ENCODE assay signal across 8 cellular contexts in the genomic region with DNA sequence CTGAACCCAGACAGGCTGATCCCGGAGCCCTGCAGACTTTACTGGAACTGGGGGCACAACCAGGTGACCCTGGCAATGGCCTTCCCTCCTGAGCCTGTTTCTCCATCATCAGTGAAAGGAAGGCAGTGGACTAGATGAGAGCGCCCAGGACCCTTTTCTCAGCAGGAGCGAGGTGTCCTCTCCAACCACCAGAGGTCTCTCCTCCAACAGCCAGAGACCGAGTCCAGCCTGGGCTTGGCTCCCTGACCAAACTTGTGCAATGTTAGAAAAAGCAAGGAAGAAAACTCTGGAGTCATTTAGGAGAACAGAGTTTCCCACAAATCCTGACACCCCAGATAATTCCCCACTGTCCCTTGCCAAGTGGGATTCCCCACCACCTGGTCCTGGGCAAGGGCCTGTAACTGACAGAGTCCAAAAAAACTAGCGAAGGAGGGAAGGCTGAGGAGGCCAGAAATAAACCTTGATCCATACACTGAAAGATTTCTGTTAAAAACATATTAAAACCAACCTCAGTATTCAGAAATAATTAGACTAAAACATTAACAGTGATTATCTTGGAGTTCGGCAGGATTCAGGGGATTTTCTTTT. TPM values are rescaled to one million over a fixed set of nuclear protein-coding genes. Genes with fewer than 3 reads are reported as not detected.
DNase-seq lines count a peak whose midpoint lies in the region; ATAC-seq, FAIRE-seq and TF ChIP-seq lines count a peak whose summit lies in the region.

No MANE protein-coding gene starts in this region.

- H3K4me3 ChIP-seq in HL-60 (replicated peaks; ENCODE audit: insufficient read depth, low read length) (no peak overlapping the region), osteoblast (ENCODE audit: insufficient read depth, low read length) (no peak overlapping the region)

- no peaks in the 10 kb centered on the region for H3K36me3 Mint-ChIP-seq in natural killer cell

- no peaks in the 10 kb centered on the region for H3K27me3 Mint-ChIP-seq in natural killer cell (ENCODE audit: low read depth in 2 of 2)

- no peaks in the 10 kb centered on the region for H3K79me2 ChIP-seq in osteoblast (ENCODE audit: insufficient read depth, low read length)

- no peak for FAIRE-seq in D721Med (lab: Jason Lieb, UNC)

- H3K36me3 ChIP-seq in osteoblast (ENCODE audit: insufficient read depth, low read length), result no peaks in the 10 kb centered on the region

- peaks cover 6% of the 10 kb centered on the region for H3K4me1 ChIP-seq in osteoblast (ENCODE audit: insufficient read depth, low read length)

- H3K27ac Mint-ChIP-seq in natural killer cell, result no peak overlapping the region

- no peak overlapping the region for H3K27ac ChIP-seq in HL-60 (replicated peaks)
- no peak overlapping the region for H3K27ac ChIP-seq in osteoblast (ENCODE audit: low read depth, low read length)

- H3K9me3 Mint-ChIP-seq in natural killer cell, result no peaks in the 10 kb centered on the region

- H3K27me3 ChIP-seq in HL-60 (ENCODE audit: insufficient read depth, poor library complexity, severe bottlenecking) (no peaks in the 10 kb centered on the region), osteoblast (ENCODE audit: insufficient read depth, low read length) (no peaks in the 10 kb centered on the region)

- DNase-seq in D721Med (ENCODE audit: insufficient read length, low spot score) (no peak), HL-60 (ENCODE audit: low read depth in 1 of 2, low spot score in 1 of 2) (peak in 1 of 2 experiments; percentile 12), UCSD-AML1 (lab: John Stamatoyannopoulos, UW; ENCODE audit: unreplicated experiment) (peak; percentile 63), foreskin melanocyte (peak; percentile 54), osteoblast (ENCODE audit: insufficient read length, low spot score, missing footprints) (peak; percentile 97), LoVo (ENCODE audit: low spot score) (no peak), natural killer cell (no peak)

- no peak overlapping the region for H3K4me2 ChIP-seq in osteoblast (ENCODE audit: insufficient read depth, low read length)

- H3K4me1 Mint-ChIP-seq in natural killer cell, result no peaks in the 10 kb centered on the region

- no peaks in the 10 kb centered on the region for H3K9me3 ChIP-seq in osteoblast (ENCODE audit: low read depth, low read length)

- TF ChIP-seq CTCF in D721Med (IDR thresholded peaks at IDR 0.05; ENCODE audit: insufficient read depth, missing control alignments), result peak; percentile 63
- peak; percentile 24 for TF ChIP-seq CTCF in HL-60 (IDR thresholded peaks at IDR 0.05; ENCODE audit: insufficient read depth, low read length)
- peak; percentile 92 for TF ChIP-seq CTCF in osteoblast (IDR thresholded peaks at IDR 0.05; ENCODE audit: extremely low read depth, low read depth, low read length)
- TF ChIP-seq CTCF in natural killer cell (IDR thresholded peaks at IDR 0.05), result no peak

- H4K20me1 ChIP-seq in osteoblast (ENCODE audit: insufficient read depth, low read length), result no peaks in the 10 kb centered on the region

- ATAC-seq in HG03565 (IDR thresholded peaks at IDR 0.05; ENCODE audit: unreplicated experiment) (no peak), natural killer cell (no peak)

- no peak overlapping the region for H3K4me3 Mint-ChIP-seq in natural killer cell

- peak overlapping the region; percentile 54 for H2AFZ ChIP-seq in osteoblast (ENCODE audit: low read length)

- intact Hi-C loops in natural killer cell (cut with micrococcal nuclease), result loop anchor here (1.0 kb wide), 1 partner anchor 174 kb away; no protein-coding TSS in a partner anchor

RNA-seq across cellular contexts. Expression of gene RPS6KL1, which starts 9.0 kb away (rescaled TPM):
- total RNA-seq in osteoblast (0.29 and 0.36 TPM in 2 replicates), natural killer cell (1 to 10 TPM; 1.9 to 7.9 (median 2.9) TPM)

RNA-seq across cellular contexts. Expression of gene DLST, which starts 32.4 kb away (rescaled TPM):
- 69.8 and 72.5 TPM in 2 replicates for total RNA-seq in osteoblast
- 100 to 1,000 TPM; 161 to 180 (median 163) TPM for total RNA-seq in natural killer cell

RNA-seq across cellular contexts. Expression of gene PROX2, which starts 38.1 kb away (rescaled TPM):
- not detected in 2 replicates for total RNA-seq in osteoblast
- total RNA-seq in natural killer cell, result 1 to 10 TPM; 5.1 to 7.1 (median 5.7) TPM

RNA-seq across cellular contexts. Expression of gene PGF, which starts 41.3 kb away (rescaled TPM):
- 16.3 and 24.5 TPM in 2 replicates for total RNA-seq in osteoblast
- total RNA-seq in natural killer cell, result under 1 TPM in 2 of 3 donors, not detected in 1; 0.33 to 0.34 TPM

Comparison
In these comparisons a context has a peak if more than half of its experiments do, and no peak if none do; other contexts are left out.
1. DNase-seq: peak in UCSD-AML1 (single experiment), foreskin melanocyte (single experiment) and osteoblast (single experiment); none in D721Med (single experiment), LoVo (single experiment) and natural killer cell (single experiment).